Comparison of ENCODE assay signal across 8 cellular contexts in the genomic region with DNA sequence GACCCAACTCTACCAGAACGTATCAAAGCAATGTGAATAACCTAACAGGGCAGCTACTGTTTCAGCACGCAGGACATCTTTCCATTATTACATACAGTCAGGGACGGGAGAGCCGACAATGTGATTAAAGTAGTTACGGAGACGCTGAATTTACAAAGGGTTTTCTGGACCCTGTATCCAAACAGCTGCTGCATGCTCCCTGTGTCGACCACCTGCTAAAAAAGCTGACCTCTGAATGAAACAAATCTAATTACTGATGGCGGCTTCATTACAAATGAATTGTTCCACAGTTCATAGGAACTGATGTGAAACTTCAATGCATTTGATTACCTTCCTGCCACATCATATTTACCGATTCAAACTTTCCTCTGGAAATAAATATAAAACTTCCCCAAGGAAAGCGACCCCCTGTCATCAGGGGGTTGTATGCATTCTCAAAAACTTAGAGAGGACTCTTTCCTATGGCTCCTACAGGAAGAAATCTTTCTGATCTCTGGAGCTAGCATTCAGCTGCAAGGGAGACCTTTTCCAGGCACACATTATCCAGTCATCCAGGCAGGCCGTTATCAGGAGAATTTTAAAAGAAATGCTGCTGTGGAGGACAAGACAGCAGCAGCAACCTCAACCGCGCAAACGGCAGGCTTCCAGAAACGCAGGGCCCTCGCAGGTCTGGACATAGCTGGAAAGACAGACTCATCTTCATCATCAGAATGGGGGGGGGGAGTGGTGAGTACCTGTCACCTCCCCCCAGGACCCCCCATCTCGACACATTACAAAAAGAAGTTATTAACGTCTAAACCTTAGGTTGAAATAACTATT. TPM values are rescaled to one million over a fixed set of nuclear protein-coding genes. Genes with fewer than 3 reads are reported as not detected.
A peak's percentile ranks its signal among the peaks of the same experiment; 100 is the strongest.
DNase-seq lines count a peak whose midpoint lies in the region; ATAC-seq and TF ChIP-seq lines count a peak whose summit lies in the region.

No MANE protein-coding gene starts in this region.

- H3K4me2 ChIP-seq in hepatocyte: peak overlapping the region; percentile 71

- in situ Hi-C loops in KBM-7 (cut with MboI; ENCODE audit: low pct_unique_long_range_greater_than_20kb, low sequenced_read_pairs): no loop called here

- no peaks in the 10 kb centered on the region for H3K9me2 ChIP-seq in hepatocyte (replicated peaks; ENCODE audit: insufficient read depth)

- H3K36me3 ChIP-seq in ES-I3 (ENCODE audit: insufficient read depth, low read length) (no peaks in the 10 kb centered on the region), hepatocyte (replicated peaks; ENCODE audit: insufficient read depth, low read depth) (no peaks in the 10 kb centered on the region)

- peaks cover 26% of the 10 kb centered on the region for H4K20me1 ChIP-seq in hepatocyte (ENCODE audit: insufficient read depth, poor library complexity, severe bottlenecking)

- no peaks in the 10 kb centered on the region for H3K9me3 ChIP-seq in ES-I3 (ENCODE audit: control insufficient read depth, insufficient read depth, low read length)
- no peaks in the 10 kb centered on the region for H3K9me3 ChIP-seq in hepatocyte (ENCODE audit: low read depth)

- H3K4me3 ChIP-seq in WI38 (ENCODE audit: low read depth, low read length) (peak overlapping the region; percentile 84), hepatocyte (peak overlapping the region; percentile 28), skeletal muscle cell (ENCODE audit: low read depth, low read length) (peak overlapping the region; percentile 73)

- peak overlapping the region; percentile 76; the same call in 1 of the 2 replicates for H3K9ac ChIP-seq in ES-I3 (ENCODE audit: low read depth, low read length)

- H3K79me2 ChIP-seq in hepatocyte: peaks cover 73% of the 10 kb centered on the region

- H3K4me1 ChIP-seq in ES-I3 (ENCODE audit: insufficient read depth, low read length) (peaks cover 53% of the 10 kb centered on the region), hepatocyte (ENCODE audit: insufficient read depth) (peaks cover 42% of the 10 kb centered on the region)

- H2AFZ ChIP-seq in hepatocyte: no peak overlapping the region

- WGBS in hepatocyte (ENCODE audit: low lambda C conversion rate, missing lambda C conversion rate): 14% methylated on average over 18 of the region's 18 CpGs

- peak overlapping the region; percentile 79 for H3K27ac ChIP-seq in hepatocyte

- no peak for ATAC-seq in GM19467 (IDR thresholded peaks at IDR 0.05; ENCODE audit: unreplicated experiment)

- H3K27me3 ChIP-seq in hepatocyte: no peaks in the 10 kb centered on the region

- DNase-seq in hepatocyte (ENCODE audit: low spot score) (peak; percentile 31), skeletal muscle cell (ENCODE audit: low read depth) (no peak), NCI-H510A treated with DMSO at 0.1 percent for 48 hours (lab: John Stamatoyannopoulos, UW) (no peak), GDM1 (lab: John Stamatoyannopoulos, UW) (no peak), KBM-7 (no peak)

- TF ChIP-seq CTCF in WI38 (IDR thresholded peaks at IDR 0.05; ENCODE audit: low read depth, low read length): no peak
- TF ChIP-seq CTCF in hepatocyte (IDR thresholded peaks at IDR 0.05; ENCODE audit: poor library complexity): no peak

RNA-seq across cellular contexts. Expression of a gene that starts 3.1 kb away (rescaled TPM):
- 59.6 and 63.3 TPM in 2 replicates for total RNA-seq in hepatocyte
- 57.7 and 62.4 TPM in 2 replicates for polyA plus RNA-seq in hepatocyte

RNA-seq across cellular contexts. Expression of a gene that starts 35.6 kb away (rescaled TPM):
- total RNA-seq in hepatocyte: 104 and 126 TPM in 2 replicates
- 121 and 168 TPM in 2 replicates for polyA plus RNA-seq in hepatocyte

Comparison
In these comparisons a context has a peak if more than half of its experiments do, and no peak if none do; other contexts are left out.
1. H3K4me3 ChIP-seq: peak in every context shown above with its lines; median percentile 84 in WI38; 73 in skeletal muscle cell; 28 in hepatocyte.